Comparison of ENCODE assay signal across 8 cellular contexts in genomic region chr2:20822535-20823490, GRCh38. TPM values are rescaled to one million over a fixed set of nuclear protein-coding genes. Genes with fewer than 3 reads are reported as not detected.
A peak's percentile ranks its signal among the peaks of the same experiment; 100 is the strongest.
DNase-seq lines count a peak whose midpoint lies in the region; ATAC-seq and TF ChIP-seq lines count a peak whose summit lies in the region.

Gene LDAH, minus strand, starts transcription at chr2:20823101. Its CDS starts 21,638 bp downstream, at chr2:20801463.

- H3K4me3 ChIP-seq in GM06990 (replicated peaks; ENCODE audit: low read depth, low read length): peak within 1 kb of the TSS; percentile 83
- peak within 1 kb of the TSS; percentile 88 for H3K4me3 ChIP-seq in NB4 (ENCODE audit: low read depth, low read length)

- H3K27me3 ChIP-seq in GM06990 (replicated peaks; ENCODE audit: control insufficient read depth, insufficient read depth, low read length): no peaks in the 10 kb centered on the region

- peaks cover 0 to 4% of the 10 kb centered on the region in 2 donors for H3K9me3 Mint-ChIP-seq in activated naive CD4-positive, alpha-beta T cell treated with anti-CD3 and anti-CD28 coated beads, Interleukin-2, amount 50 U/mL, for 72 hours

- TF ChIP-seq CTCF in GM06990 (IDR thresholded peaks at IDR 0.05; ENCODE audit: insufficient read depth, low read length, poor library complexity, severe bottlenecking) (no peak), NB4 (IDR thresholded peaks at IDR 0.05; ENCODE audit: low read depth, low read length) (no peak), omental fat pad (IDR thresholded peaks at IDR 0.05) (no peak)

- H3K36me3 ChIP-seq in GM06990 (ENCODE audit: control insufficient read depth, insufficient read depth, low read length): no peaks in the 10 kb centered on the region

- no peak within 1 kb of the TSS for H3K27ac ChIP-seq in temporal lobe (ENCODE audit: low read depth, low read length)

- ATAC-seq in HG02571 (IDR thresholded peaks at IDR 0.05; ENCODE audit: unreplicated experiment): peak; percentile 81
- ATAC-seq in activated naive CD4-positive, alpha-beta T cell treated with anti-CD3 and anti-CD28 coated beads, Interleukin-2, amount 50 U/mL, for 72 hours: peak; percentile 68 to 90
- ATAC-seq in omental fat pad (ENCODE audit: low FRiP score): peak; percentile 93

- DNase-seq in GM06990 (ENCODE audit: extremely low read depth, insufficient read length): peak; percentile 88
- peak; percentile 91 for DNase-seq in NB4 (ENCODE audit: low read depth)
- peak; percentile 27 for DNase-seq in SKM-1 (lab: John Stamatoyannopoulos, UW; ENCODE audit: unreplicated experiment)
- peak; percentile 78 to 85 for DNase-seq in activated naive CD4-positive, alpha-beta T cell treated with anti-CD3 and anti-CD28 coated beads, Interleukin-2, amount 50 U/mL, for 72 hours (ENCODE audit: low spot score in 2 of 2)
- DNase-seq in glomerular visceral epithelial cell (ENCODE audit: extremely low spot score): peak; percentile 83
- peak; percentile 71 for DNase-seq in omental fat pad (ENCODE audit: low spot score)

- H3K27ac Mint-ChIP-seq in activated naive CD4-positive, alpha-beta T cell treated with anti-CD3 and anti-CD28 coated beads, Interleukin-2, amount 50 U/mL, for 72 hours: peak within 1 kb of the TSS; percentile 98 to 100

- peak; percentile 78 for TF ChIP-seq POLR2A in NB4 (IDR thresholded peaks at IDR 0.05; ENCODE audit: extremely low read depth, insufficient read length)

- H3K36me3 Mint-ChIP-seq in activated naive CD4-positive, alpha-beta T cell treated with anti-CD3 and anti-CD28 coated beads, Interleukin-2, amount 50 U/mL, for 72 hours: peaks cover 15 to 16% of the 10 kb centered on the region in 2 donors

RNA-seq across cellular contexts. Expression of gene LDAH, which starts in this region (rescaled TPM):
- total RNA-seq in activated naive CD4-positive, alpha-beta T cell treated with anti-CD3 and anti-CD28 coated beads, Interleukin-2, amount 50 U/mL, for 72 hours: 10 to 100 TPM; 15.9 to 34.3 TPM
- total RNA-seq in omental fat pad (10 to 100 TPM in 2 of 4 donors, 1 to 10 TPM in 2; 8.2 to 14.1 (median 10.9) TPM), temporal lobe (17.5 TPM)

Comparison
In these comparisons a context has a peak if more than half of its experiments do, and no peak if none do; other contexts are left out.
1. DNase-seq: peak in every context shown above with its lines; median percentile 91 in NB4; 88 in GM06990; 83 in glomerular visceral epithelial cell; 82 in activated naive CD4-positive, alpha-beta T cell treated with anti-CD3 and anti-CD28 coated beads, Interleukin-2, amount 50 U/mL, for 72 hours; 71 in omental fat pad; 27 in SKM-1.